In genomic region chr3:187942658-187943241, GRCh38 we compare ENCODE assay signal across 18 cellular contexts.
DNase-seq lines count a peak whose midpoint lies in the region; ATAC-seq lines count a peak whose summit lies in the region.
"Had no signal": no experiment of that assay in that cellular context is flagged by ENCODE, and none has a peak within 500 bp of the region (broad histone marks: within the 10 kb centered on the region; RNA-seq: fewer than 3 reads in every experiment).

No MANE protein-coding gene starts in this region.

- peak overlapping the region; percentile 70 for H3K4me3 Mint-ChIP-seq in memory B cell
- no peak overlapping the region for H3K4me3 Mint-ChIP-seq in activated CD4-positive, alpha-beta memory T cell treated with anti-CD3 and anti-CD28 coated beads, Interleukin-2, amount 10 ng/mL, durations not matched to agents 7 days and 5 days
- H3K4me3 Mint-ChIP-seq: dendritic cell treated with granulocyte-macrophage colony-stimulating factor and Interleukin-4, amounts not matched to agents 40 ng/mL and 50 ng/mL, for 4 days; stimulated activated effector memory CD8-positive, alpha-beta T cell treated with anti-CD3 and anti-CD28 coated beads, Interleukin-12 subunit alpha, Interleukin-12 subunit beta, amount 100 ng/mL, for 72 hours had no signal

- peaks cover 6% of the 10 kb centered on the region for H3K27me3 Mint-ChIP-seq in memory B cell
- H3K27me3 Mint-ChIP-seq in activated CD4-positive, alpha-beta memory T cell treated with anti-CD3 and anti-CD28 coated beads, Interleukin-2, amount 10 ng/mL, durations not matched to agents 7 days and 5 days = peaks cover 40% of the 10 kb centered on the region

- POLR2A ChIA-PET in activated CD4-positive, alpha-beta memory T cell treated with anti-CD3 and anti-CD28 coated beads, Interleukin-2, amount 10 ng/mL, durations not matched to agents 7 days and 5 days (lab: Charles Lee) = no interaction called here

- no peaks in the 10 kb centered on the region for H3K9me3 Mint-ChIP-seq in memory B cell
- no peaks in the 10 kb centered on the region for H3K9me3 Mint-ChIP-seq in activated CD4-positive, alpha-beta memory T cell treated with anti-CD3 and anti-CD28 coated beads, Interleukin-2, amount 10 ng/mL, durations not matched to agents 7 days and 5 days
- H3K9me3 Mint-ChIP-seq: dendritic cell treated with granulocyte-macrophage colony-stimulating factor and Interleukin-4, amounts not matched to agents 40 ng/mL and 50 ng/mL, for 4 days; stimulated activated effector memory CD8-positive, alpha-beta T cell treated with anti-CD3 and anti-CD28 coated beads, Interleukin-12 subunit alpha, Interleukin-12 subunit beta, amount 100 ng/mL, for 72 hours had no signal

- CTCF ChIA-PET in activated CD4-positive, alpha-beta memory T cell treated with anti-CD3 and anti-CD28 coated beads, Interleukin-2, amount 10 ng/mL, durations not matched to agents 7 days and 5 days (lab: Charles Lee) = interaction anchor here (1.7 kb wide), 1 partner anchor 8 kb away, joined by 3 read pairs; no protein-coding TSS in a partner anchor

- H3K27ac Mint-ChIP-seq in memory B cell = no peak overlapping the region
- H3K27ac Mint-ChIP-seq in activated CD4-positive, alpha-beta memory T cell treated with anti-CD3 and anti-CD28 coated beads, Interleukin-2, amount 10 ng/mL, durations not matched to agents 7 days and 5 days = no peak overlapping the region
- H3K27ac Mint-ChIP-seq: dendritic cell treated with granulocyte-macrophage colony-stimulating factor and Interleukin-4, amounts not matched to agents 40 ng/mL and 50 ng/mL, for 4 days; stimulated activated effector memory CD8-positive, alpha-beta T cell treated with anti-CD3 and anti-CD28 coated beads, Interleukin-12 subunit alpha, Interleukin-12 subunit beta, amount 100 ng/mL, for 72 hours had no signal

- H3K36me3 Mint-ChIP-seq in memory B cell = no peaks in the 10 kb centered on the region
- H3K36me3 Mint-ChIP-seq in activated CD4-positive, alpha-beta memory T cell treated with anti-CD3 and anti-CD28 coated beads, Interleukin-2, amount 10 ng/mL, durations not matched to agents 7 days and 5 days (ENCODE audit: low read depth) = no peaks in the 10 kb centered on the region
- H3K36me3 Mint-ChIP-seq: stimulated activated effector memory CD8-positive, alpha-beta T cell treated with anti-CD3 and anti-CD28 coated beads, Interleukin-12 subunit alpha, Interleukin-12 subunit beta, amount 100 ng/mL, for 72 hours had no signal

- DNase-seq in memory B cell (ENCODE audit: low spot score in 2 of 2) (peak in 1 of 2 donors; percentile 17), inferior parietal cortex (ENCODE audit: extremely low spot score) (no peak)
- DNase-seq in activated CD4-positive, alpha-beta T cell treated with anti-CD3 and anti-CD28 coated beads for 4 hours = no peak
- no peak for DNase-seq in stimulated activated CD4-positive, alpha-beta T cell treated with anti-CD3 and anti-CD28 coated beads, Interleukin-1b, Interleukin-23, amount 100 ng/mL, for 48 hours
- DNase-seq in activated CD4-positive, alpha-beta memory T cell treated with anti-CD3 and anti-CD28 coated beads, Interleukin-2, amount 10 ng/mL, durations not matched to agents 7 days and 5 days = no peak
- DNase-seq: activated CD8-positive, alpha-beta memory T cell treated with anti-CD3 and anti-CD28 coated beads, Interleukin-2, amount 50 U/mL, for 4 hours; activated naive CD4-positive, alpha-beta T cell; glutamatergic neuron; MG63; NCI-H2081; NCI-H526 treated with DMSO at 0.1 percent for 48 hours; RPMI8226; T-helper 1 cell had no signal

- peaks cover 8% of the 10 kb centered on the region for H3K4me1 Mint-ChIP-seq in memory B cell
- no peaks in the 10 kb centered on the region for H3K4me1 Mint-ChIP-seq in activated CD4-positive, alpha-beta memory T cell treated with anti-CD3 and anti-CD28 coated beads, Interleukin-2, amount 10 ng/mL, durations not matched to agents 7 days and 5 days
- H3K4me1 Mint-ChIP-seq: stimulated activated effector memory CD8-positive, alpha-beta T cell treated with anti-CD3 and anti-CD28 coated beads, Interleukin-12 subunit alpha, Interleukin-12 subunit beta, amount 100 ng/mL, for 72 hours had no signal

- ATAC-seq in GM18868 (IDR thresholded peaks at IDR 0.05; ENCODE audit: unreplicated experiment) (peak; percentile 67), GM21825 (IDR thresholded peaks at IDR 0.05; ENCODE audit: unreplicated experiment) (peak; percentile 69), HG03342 (IDR thresholded peaks at IDR 0.05; ENCODE audit: unreplicated experiment) (peak; percentile 59), memory B cell (ENCODE audit: low read depth) (peak; percentile 83)
- ATAC-seq: stimulated activated effector memory CD8-positive, alpha-beta T cell treated with anti-CD3 and anti-CD28 coated beads, Interleukin-12 subunit alpha, Interleukin-12 subunit beta, amount 100 ng/mL, for 72 hours had no signal
